In genomic region chr3:192817053-192817452, GRCh38 we compare ENCODE assay signal across 1 cellular context.
TF ChIP-seq lines count a peak whose summit lies in the region.

No MANE protein-coding gene starts in this region.

TF ChIP-seq in GM12878, 131 proteins besides CTCF, POLR2A, EP300 and RAD21 (continued from another document):
- TF ChIP-seq ATF2 (IDR thresholded peaks at IDR 0.05; ENCODE audit: low read length) (peak; percentile 38; the same call in 1 of the 2 replicates), MTA2 (IDR thresholded peaks at IDR 0.05; ENCODE audit: low read depth) (peak; percentile 34; the same call in 1 of the 2 replicates), TCF7 (IDR thresholded peaks at IDR 0.05; ENCODE audit: borderline replicate concordance) (no peak), ATF7 (IDR thresholded peaks at IDR 0.05; ENCODE audit: low read depth) (peak; percentile 57), RAD51 (IDR thresholded peaks at IDR 0.05) (peak; percentile 61; the same call in 1 of the 2 replicates), SKIL (IDR thresholded peaks at IDR 0.05; ENCODE audit: low read depth, poor library complexity, severe bottlenecking) (peak; percentile 30), IKZF2 (IDR thresholded peaks at IDR 0.05) (peak; percentile 53 to 67; a peak in 3 of 4 replicates), SMAD5 (IDR thresholded peaks at IDR 0.05; ENCODE audit: low read depth) (no peak), ASH2L (IDR thresholded peaks at IDR 0.05; ENCODE audit: borderline replicate concordance, low read depth) (no peak), BCL11A (IDR thresholded peaks at IDR 0.05; ENCODE audit: low read depth, low read length) (0 out of 2 replicates have a peak, but pooled peaks have one; percentile 11), CHD1 (IDR thresholded peaks at IDR 0.05; ENCODE audit: low read depth, low read length) (no peak), FOS (IDR thresholded peaks at IDR 0.05; ENCODE audit: borderline replicate concordance, extremely low read depth, insufficient read length) (no peak), JUNB (IDR thresholded peaks at IDR 0.05) (0 out of 2 replicates have a peak, but pooled peaks have one; percentile 39), IKZF1 (conservative IDR thresholded peaks at IDR 0.05) (peak; percentile 36), SMC3 (IDR thresholded peaks at IDR 0.05; ENCODE audit: borderline replicate concordance, low read length) (peak; percentile 11; the same call in 1 of the 2 replicates), BHLHE40 (IDR thresholded peaks at IDR 0.05; ENCODE audit: borderline replicate concordance in 1 of 2, low read depth in 2 of 2, low read length in 1 of 2) (peak; percentile 24 to 30; a peak in 1 of 4 replicates), RELA (IDR thresholded peaks at IDR 0.05; ENCODE audit: borderline replicate concordance, partially characterized antibody) (no peak), EED (IDR thresholded peaks at IDR 0.05; ENCODE audit: low read depth) (0 out of 2 replicates have a peak, but pooled peaks have one; percentile 42), NR2F1 (conservative IDR thresholded peaks at IDR 0.05) (no peak), ZNF384 (IDR thresholded peaks at IDR 0.05; ENCODE audit: borderline replicate concordance, low read depth, low read length) (peak; percentile 16; the same call in 1 of the 2 replicates)
